In genomic region chr17:57143341-57143740, GRCh38 we compare ENCODE assay signal across 18 cellular contexts.
"Had no signal": no experiment of that assay in that cellular context is flagged by ENCODE, and none has a peak within 500 bp of the region (broad histone marks: within the 10 kb centered on the region; RNA-seq: fewer than 3 reads in every experiment).

No MANE protein-coding gene starts in this region.

- H3K9me3 ChIP-seq: colonic mucosa, gastroesophageal sphincter, heart left ventricle, stomach, vagina had no signal

- H3K36me3 ChIP-seq: colonic mucosa, gastroesophageal sphincter, heart left ventricle, stomach, vagina had no signal

- FAIRE-seq: kidney, small intestine had no signal

- H3K4me3 ChIP-seq: colonic mucosa, gastroesophageal sphincter, heart left ventricle, lung, stomach, vagina had no signal

- H3K27me3 ChIP-seq: colonic mucosa, gastroesophageal sphincter, heart left ventricle, stomach, vagina had no signal

- H3K27ac ChIP-seq: colonic mucosa, gastroesophageal sphincter, heart left ventricle, stomach, vagina had no signal

- ATAC-seq: gastroesophageal sphincter, left lobe of liver, WTC11 had no signal

- DNase-seq: activated CD4-positive, alpha-beta memory T cell treated with anti-CD3 and anti-CD28 coated beads for 36 hours; activated CD4-positive, alpha-beta T cell treated with anti-CD3 and anti-CD28 coated beads for 4 hours; activated gamma-delta T cell treated with Interleukin-2 at 50 U/mL for 16 hours; activated T-cell treated with anti-CD3 and anti-CD28 coated beads for 4 hours; amygdala; central memory CD4-positive, alpha-beta T cell; colonic mucosa; kidney; stimulated activated CD4-positive, alpha-beta T cell treated with anti-CD3 and anti-CD28 coated beads, Interleukin-4, amount 100 ng/mL, for 1 hour; stomach; trophoblast cell had no signal

- H3K4me1 ChIP-seq: colonic mucosa, gastroesophageal sphincter, heart left ventricle, stomach, vagina had no signal
